ENCODE assay signal across 1 cellular context in the genomic region with DNA sequence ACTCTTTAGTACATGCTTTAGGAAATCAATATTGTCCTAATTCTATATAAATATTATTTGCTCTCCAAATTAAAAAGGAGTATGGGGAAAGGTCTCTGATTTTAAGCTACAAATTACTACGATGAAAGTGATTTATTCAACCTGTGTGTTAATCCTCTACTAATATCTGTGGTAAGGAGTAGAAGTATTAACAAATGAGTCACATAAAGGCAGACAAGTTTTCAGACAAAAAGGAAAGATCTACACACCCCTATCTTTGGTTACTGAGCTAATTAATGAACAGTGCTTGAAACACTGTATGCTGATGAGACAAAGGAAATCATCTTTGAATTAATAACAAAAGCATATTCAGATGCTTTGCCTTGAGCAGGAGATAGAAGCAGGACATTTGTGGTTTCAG.
TF ChIP-seq lines count a peak whose summit lies in the region.

No MANE protein-coding gene starts in this region.

TF ChIP-seq in endothelial cell of umbilical vein, 7 proteins besides CTCF, POLR2A, EP300 and RAD21:
- TF ChIP-seq JUN (IDR thresholded peaks at IDR 0.05; ENCODE audit: borderline replicate concordance, insufficient read depth, insufficient read length, low read depth) (no peak), POLR2AphosphoS5 (IDR thresholded peaks at IDR 0.05; ENCODE audit: insufficient read depth, low read depth, low read length) (no peak), MAX (IDR thresholded peaks at IDR 0.05; ENCODE audit: insufficient read depth, insufficient read length) (no peak), EZH2 (IDR thresholded peaks at IDR 0.05; ENCODE audit: borderline replicate concordance, low read depth, low read length, severe bottlenecking) (no peak), MYC (IDR thresholded peaks at IDR 0.05; ENCODE audit: low read depth, low read length) (no peak), FOS (IDR thresholded peaks at IDR 0.05; ENCODE audit: borderline replicate concordance, insufficient read depth, low read length) (no peak), GATA2 (IDR thresholded peaks at IDR 0.05; ENCODE audit: insufficient read depth, insufficient read length, low read depth, low read length) (no peak)
